In genomic region chr6:34237722-34238506, GRCh38 we compare ENCODE assay signal across 8 cellular contexts. TPM values are rescaled to one million over a fixed set of nuclear protein-coding genes. Genes with fewer than 3 reads are reported as not detected.
A peak's percentile ranks its signal among the peaks of the same experiment; 100 is the strongest.
DNase-seq lines count a peak whose midpoint lies in the region; ATAC-seq, FAIRE-seq and TF ChIP-seq lines count a peak whose summit lies in the region.

No MANE protein-coding gene starts in this region.

- CTCF ChIA-PET in A673 (lab: Charles Lee), result no interaction called here

- peak; percentile 84 for DNase-seq in A673 (ENCODE audit: low spot score)
- peak; percentile 70 for DNase-seq in GM12892 (ENCODE audit: insufficient read length)
- DNase-seq in MV-4-11 (lab: John Stamatoyannopoulos, UW), result peak; percentile 58
- peak; percentile 68 to 76 for DNase-seq in activated CD4-positive, alpha-beta T cell treated with anti-CD3 and anti-CD28 coated beads for 4 hours
- DNase-seq in dermis blood vessel endothelial cell, result peak; percentile 48
- DNase-seq in lung (ENCODE audit: low spot score), result no peak
- DNase-seq in stimulated activated CD8-positive, alpha-beta memory T cell treated with anti-CD3 and anti-CD28 coated beads, Interleukin-4, amount 100 ng/mL, for 48 hours, result peak; percentile 84

- no TSS peak for BruUV-seq in A673 (replicated peaks; lab: Mats Ljungman, UMichigan)

- ATAC-seq in lung (ENCODE audit: insufficient read depth, low FRiP score) (no peak), HG03342 (IDR thresholded peaks at IDR 0.05; ENCODE audit: unreplicated experiment) (no peak)

- POLR2A ChIA-PET in A673 (lab: Charles Lee; ENCODE audit: low non-redundant PET), result no interaction called here

- WGBS in lung, 2 donors, result 2 to 5% methylated on average over 49 to 64 of the region's 64 CpGs

- H3K9me3 ChIP-seq in A673 (ENCODE audit: low read depth, low read length, poor library complexity, severe bottlenecking) (no peaks in the 10 kb centered on the region), lung (ENCODE audit: control insufficient read depth in 2 of 2, insufficient read depth in 1 of 2, low read length in 1 of 2) (no peaks in the 10 kb centered on the region)

- TF ChIP-seq POLR2A in GM12892 (IDR thresholded peaks at IDR 0.05; ENCODE audit: low read depth, low read length), result no peak; the same call in 1 of the 2 replicates

- peak; percentile 42 for TF ChIP-seq CTCF in A673 (conservative IDR thresholded peaks at IDR 0.05; ENCODE audit: low read depth, low read length)
- no peak for TF ChIP-seq CTCF in lung (IDR thresholded peaks at IDR 0.05; ENCODE audit: control extremely low read depth, extremely low read depth)

- H3K36me3 ChIP-seq in A673 (ENCODE audit: insufficient read depth, low read length, poor library complexity, severe bottlenecking), result peaks cover 10% of the 10 kb centered on the region
- peaks cover 0 to 20% of the 10 kb centered on the region in 2 donors for H3K36me3 ChIP-seq in lung (ENCODE audit: control insufficient read depth in 2 of 2, insufficient read depth in 2 of 2, low read length in 2 of 2)

- H3K27me3 ChIP-seq in A673 (replicated peaks; ENCODE audit: insufficient read depth, low read depth, low read length, poor library complexity) (no peaks in the 10 kb centered on the region), lung (ENCODE audit: control insufficient read depth, insufficient read depth) (no peaks in the 10 kb centered on the region)

- peak; percentile 72 for FAIRE-seq in GM12892 (lab: Jason Lieb, UNC)

- H3K4me1 ChIP-seq in A673 (ENCODE audit: insufficient read depth, low read length, poor library complexity, severe bottlenecking) (peaks cover 20% of the 10 kb centered on the region), lung (ENCODE audit: control insufficient read depth in 2 of 2, insufficient read depth in 2 of 2, low read length in 2 of 2) (peaks cover 5 to 15% of the 10 kb centered on the region in 2 donors)

- intact Hi-C loops in A673 (cut with micrococcal nuclease; ENCODE audit: unreplicated experiment), result no loop called here

- H3K27ac ChIP-seq in A673 (ENCODE audit: low read depth, low read length, poor library complexity, severe bottlenecking) (peak overlapping the region; percentile 82), lung (ENCODE audit: low read depth in 1 of 2, low read length in 1 of 2) (peak overlapping the region; percentile 58 to 75)

- H3K4me3 ChIP-seq in A673 (ENCODE audit: low read depth, low read length, poor library complexity, severe bottlenecking) (peak overlapping the region; percentile 58), lung (peak overlapping the region; percentile 76)

RNA-seq across cellular contexts. Expression of gene HMGA1, which starts 1.2 kb away (rescaled TPM):
- total RNA-seq in A673 (2021) (248 and 290 TPM in 2 replicates), dermis blood vessel endothelial cell (46.5 and 229 TPM in 2 replicates), lung (100 to 1,000 TPM in 1 of 2 donors, 10 to 100 TPM in 1; 47.9 to 102 TPM)
- polyA plus RNA-seq in GM12892 (2012; ENCODE audit: missing spikeins), result 159 TPM
- polyA plus RNA-seq in lung, result 10 to 100 TPM; 95.9 to 98.0 TPM

RNA-seq across cellular contexts. Expression of gene SMIM29, which starts 10.9 kb away (rescaled TPM):
- total RNA-seq in A673 (2021) (19.1 and 24.0 TPM in 2 replicates), dermis blood vessel endothelial cell (16.4 and 24.3 TPM in 2 replicates), lung (10 to 100 TPM in 1 of 2 donors, 1 to 10 TPM in 1; 8.5 to 44.6 TPM)
- polyA plus RNA-seq in GM12892 (2012; ENCODE audit: missing spikeins), result 12.5 TPM
- 100 to 1,000 TPM in 1 of 2 donors, 10 to 100 TPM in 1; 71.9 to 122 TPM for polyA plus RNA-seq in lung
